13 cellular contexts compared by ENCODE assay signal in the genomic region with DNA sequence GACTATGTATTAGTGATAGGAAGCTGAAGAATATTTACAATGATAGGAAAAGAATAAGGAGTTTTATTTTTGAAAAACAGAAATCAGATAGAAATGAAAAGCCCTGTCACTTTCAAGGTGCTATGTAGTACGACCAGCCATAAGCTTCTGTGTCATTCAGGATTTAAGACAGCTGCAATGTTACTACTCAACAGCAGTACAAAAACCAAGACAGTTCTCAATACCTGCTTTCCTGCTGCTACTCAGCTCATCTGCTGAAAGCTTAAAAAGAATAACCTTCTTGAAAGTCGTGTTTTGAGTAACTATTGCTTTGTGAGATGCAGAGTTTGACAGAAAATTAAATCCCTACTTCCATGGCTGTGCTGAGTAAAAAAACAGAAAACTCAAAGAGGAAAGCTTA. TPM values are rescaled to one million over a fixed set of nuclear protein-coding genes. Genes with fewer than 3 reads are reported as not detected.
DNase-seq lines count a peak whose midpoint lies in the region; ATAC-seq and TF ChIP-seq lines count a peak whose summit lies in the region.
"Had no signal": no experiment of that assay in that cellular context is flagged by ENCODE, and none has a peak within 500 bp of the region (broad histone marks: within the 10 kb centered on the region; RNA-seq: fewer than 3 reads in every experiment).

No MANE protein-coding gene starts in this region.

- peaks cover 23% of the 10 kb centered on the region for H3K36me3 Mint-ChIP-seq in CD8-positive, alpha-beta T cell
- H3K36me3 Mint-ChIP-seq in activated T-helper 1 cell treated with anti-CD3 and anti-CD28 coated beads, Interleukin-12 subunit alpha, Interleukin-12 subunit beta, Interleukin-2, Interleukin-4 antibody, amounts not matched to agents 30 ng/mL and 10 ng/mL and 1 ng/mL, durations not matched to agents 14 hours and 24 hours and 36 hours (ENCODE audit: low read depth): peaks cover 16% of the 10 kb centered on the region
- H3K36me3 Mint-ChIP-seq in nephron progenitor cell (ENCODE audit: low read depth): peaks cover 17% of the 10 kb centered on the region

- peak overlapping the region; percentile 55 for H3K27ac Mint-ChIP-seq in CD8-positive, alpha-beta T cell
- H3K27ac Mint-ChIP-seq in activated T-helper 1 cell treated with anti-CD3 and anti-CD28 coated beads, Interleukin-12 subunit alpha, Interleukin-12 subunit beta, Interleukin-2, Interleukin-4 antibody, amounts not matched to agents 30 ng/mL and 10 ng/mL and 1 ng/mL, durations not matched to agents 14 hours and 24 hours and 36 hours: peak overlapping the region; percentile 68
- H3K27ac Mint-ChIP-seq in nephron progenitor cell: peak overlapping the region; percentile 15

- H3K4me3 Mint-ChIP-seq in CD8-positive, alpha-beta T cell: no peak overlapping the region
- H3K4me3 Mint-ChIP-seq in activated T-helper 1 cell treated with anti-CD3 and anti-CD28 coated beads, Interleukin-12 subunit alpha, Interleukin-12 subunit beta, Interleukin-2, Interleukin-4 antibody, amounts not matched to agents 30 ng/mL and 10 ng/mL and 1 ng/mL, durations not matched to agents 14 hours and 24 hours and 36 hours: no peak overlapping the region
- H3K4me3 Mint-ChIP-seq in nephron progenitor cell: no peak overlapping the region
- H3K4me3 Mint-ChIP-seq: central memory CD8-positive, alpha-beta T cell had no signal

- H3K27me3 Mint-ChIP-seq in CD8-positive, alpha-beta T cell (ENCODE audit: low read depth): no peaks in the 10 kb centered on the region
- no peaks in the 10 kb centered on the region for H3K27me3 Mint-ChIP-seq in activated T-helper 1 cell treated with anti-CD3 and anti-CD28 coated beads, Interleukin-12 subunit alpha, Interleukin-12 subunit beta, Interleukin-2, Interleukin-4 antibody, amounts not matched to agents 30 ng/mL and 10 ng/mL and 1 ng/mL, durations not matched to agents 14 hours and 24 hours and 36 hours (ENCODE audit: insufficient read depth)
- H3K27me3 Mint-ChIP-seq in nephron progenitor cell (ENCODE audit: low read depth, poor library complexity): no peaks in the 10 kb centered on the region
- H3K27me3 Mint-ChIP-seq: central memory CD8-positive, alpha-beta T cell had no signal

- peaks cover 54% of the 10 kb centered on the region for H3K4me1 ChIP-seq in CD8-positive, alpha-beta T cell (ENCODE audit: insufficient read depth, low read length)
- peaks cover 9% of the 10 kb centered on the region; the same call in 1 of the 2 replicates for H3K4me1 ChIP-seq in HUES6 (ENCODE audit: control insufficient read depth, insufficient read depth, low read length)

- CTCF ChIA-PET in CD8-positive, alpha-beta T cell (lab: Charles Lee): interaction anchor here (0.6 to 2.1 kb wide), 6 partner anchors 14 to 98 kb away, joined by 3 to 9 read pairs (median 4); no protein-coding TSS in a partner anchor

- DNase-seq in CD8-positive, alpha-beta T cell: no peak
- no peak for DNase-seq in activated T-helper 1 cell treated with anti-CD3 and anti-CD28 coated beads, Interleukin-12 subunit alpha, Interleukin-12 subunit beta, Interleukin-2, Interleukin-4 antibody, amounts not matched to agents 30 ng/mL and 10 ng/mL and 1 ng/mL, durations not matched to agents 14 hours and 24 hours and 36 hours (ENCODE audit: low spot score)
- no peak for DNase-seq in nephron progenitor cell
- DNase-seq: activated CD4-positive, alpha-beta T cell treated with anti-CD3 and anti-CD28 coated beads for 4 hours; activated gamma-delta T cell; Caco-2; NCI-H1092; NCI-H446 had no signal

- POLR2A ChIA-PET in CD8-positive, alpha-beta T cell (lab: Charles Lee): interaction anchor here (1.0 to 1.7 kb wide), 3 partner anchors 15 to 76 kb away, joined by 3 to 5 read pairs (median 4); no protein-coding TSS in a partner anchor

- H3K9ac ChIP-seq in HUES6 (ENCODE audit: low read length): no peak overlapping the region

- ATAC-seq in CD8-positive, alpha-beta T cell: no peak
- ATAC-seq in HG02884 (IDR thresholded peaks at IDR 0.05; ENCODE audit: unreplicated experiment): no peak
- ATAC-seq in HG03342 (IDR thresholded peaks at IDR 0.05; ENCODE audit: unreplicated experiment): no peak
- no peak for ATAC-seq in GM19328 (IDR thresholded peaks at IDR 0.05; ENCODE audit: unreplicated experiment)

- H3K27me3 ChIP-seq in CD8-positive, alpha-beta T cell (ENCODE audit: insufficient read depth, low read length): no peaks in the 10 kb centered on the region
- H3K27me3 ChIP-seq in HUES6 (ENCODE audit: control insufficient read depth, insufficient read depth, low read length): no peaks in the 10 kb centered on the region

- no peak for TF ChIP-seq CTCF in CD8-positive, alpha-beta T cell (IDR thresholded peaks at IDR 0.05)
- TF ChIP-seq CTCF in nephron progenitor cell (IDR thresholded peaks at IDR 0.05): no peak

- no peaks in the 10 kb centered on the region for H3K9me3 Mint-ChIP-seq in CD8-positive, alpha-beta T cell
- H3K9me3 Mint-ChIP-seq in activated T-helper 1 cell treated with anti-CD3 and anti-CD28 coated beads, Interleukin-12 subunit alpha, Interleukin-12 subunit beta, Interleukin-2, Interleukin-4 antibody, amounts not matched to agents 30 ng/mL and 10 ng/mL and 1 ng/mL, durations not matched to agents 14 hours and 24 hours and 36 hours: no peaks in the 10 kb centered on the region
- peaks cover 7% of the 10 kb centered on the region for H3K9me3 Mint-ChIP-seq in nephron progenitor cell
- H3K9me3 Mint-ChIP-seq: central memory CD8-positive, alpha-beta T cell had no signal

- H3K27ac ChIP-seq in CD8-positive, alpha-beta T cell (ENCODE audit: low read depth, low read length): no peak overlapping the region
- peak overlapping the region; percentile 1; the same call in 1 of the 2 replicates for H3K27ac ChIP-seq in HUES6 (ENCODE audit: low read depth, low read length)

- H3K9me3 ChIP-seq in CD8-positive, alpha-beta T cell (ENCODE audit: low read length): no peaks in the 10 kb centered on the region
- no peaks in the 10 kb centered on the region for H3K9me3 ChIP-seq in HUES6 (ENCODE audit: control insufficient read depth, insufficient read depth, low read depth, low read length)
- H3K9me3 ChIP-seq: Caco-2 had no signal

- peaks cover 72% of the 10 kb centered on the region for H3K4me1 Mint-ChIP-seq in CD8-positive, alpha-beta T cell (ENCODE audit: low read depth)
- peaks cover 61% of the 10 kb centered on the region for H3K4me1 Mint-ChIP-seq in activated T-helper 1 cell treated with anti-CD3 and anti-CD28 coated beads, Interleukin-12 subunit alpha, Interleukin-12 subunit beta, Interleukin-2, Interleukin-4 antibody, amounts not matched to agents 30 ng/mL and 10 ng/mL and 1 ng/mL, durations not matched to agents 14 hours and 24 hours and 36 hours (ENCODE audit: low read depth)
- H3K4me1 Mint-ChIP-seq in nephron progenitor cell: peaks cover 42% of the 10 kb centered on the region

- H3K4me3 ChIP-seq in CD8-positive, alpha-beta T cell (ENCODE audit: low read depth, low read length): no peak overlapping the region
- H3K4me3 ChIP-seq in HUES6 (ENCODE audit: low read depth, low read length): no peak overlapping the region

- no peaks in the 10 kb centered on the region for H3K36me3 ChIP-seq in CD8-positive, alpha-beta T cell (ENCODE audit: insufficient read depth, low read length)
- peaks cover 9% of the 10 kb centered on the region for H3K36me3 ChIP-seq in HUES6 (ENCODE audit: control insufficient read depth, insufficient read depth, low read length)

- intact Hi-C loops in CD8-positive, alpha-beta T cell (cut with DNase I, micrococcal nuclease): loop anchor here in 1 of 2 experiments (5.0 kb wide), 1 partner anchor 39 kb away; no protein-coding TSS in a partner anchor
- intact Hi-C loops in activated T-helper 1 cell treated with anti-CD3 and anti-CD28 coated beads, Interleukin-12 subunit alpha, Interleukin-12 subunit beta, Interleukin-2, Interleukin-4 antibody, amounts not matched to agents 30 ng/mL and 10 ng/mL and 1 ng/mL, durations not matched to agents 14 hours and 24 hours and 36 hours (cut with micrococcal nuclease): no loop called here

RNA-seq across cellular contexts. Expression of a gene that starts 8.7 kb away (rescaled TPM):
- total RNA-seq in CD8-positive, alpha-beta T cell: 10 to 100 TPM; 96.2 to 99.4 TPM
- total RNA-seq in activated T-helper 1 cell treated with anti-CD3 and anti-CD28 coated beads, Interleukin-12 subunit alpha, Interleukin-12 subunit beta, Interleukin-2, Interleukin-4 antibody, amounts not matched to agents 30 ng/mL and 10 ng/mL and 1 ng/mL, durations not matched to agents 14 hours and 24 hours and 36 hours: 172 and 183 TPM in 2 replicates

RNA-seq across cellular contexts. Expression of a gene that starts 59.7 kb away (rescaled TPM):
- 10 to 100 TPM; 44.8 to 46.5 TPM for total RNA-seq in CD8-positive, alpha-beta T cell
- 67.0 and 70.4 TPM in 2 replicates for total RNA-seq in activated T-helper 1 cell treated with anti-CD3 and anti-CD28 coated beads, Interleukin-12 subunit alpha, Interleukin-12 subunit beta, Interleukin-2, Interleukin-4 antibody, amounts not matched to agents 30 ng/mL and 10 ng/mL and 1 ng/mL, durations not matched to agents 14 hours and 24 hours and 36 hours

Comparison
In these comparisons a context has a peak if more than half of its experiments do, and no peak if none do; other contexts are left out.
1. H3K27ac Mint-ChIP-seq: peak in every context shown above with its lines; median percentile 68 in activated T-helper 1 cell treated with anti-CD3 and anti-CD28 coated beads, Interleukin-12 subunit alpha, Interleukin-12 subunit beta, Interleukin-2, Interleukin-4 antibody, amounts not matched to agents 30 ng/mL and 10 ng/mL and 1 ng/mL, durations not matched to agents 14 hours and 24 hours and 36 hours; 55 in CD8-positive, alpha-beta T cell; 15 in nephron progenitor cell.